ENCODE assay signal across 1 cellular context in genomic region chr18:9869713-9870430, GRCh38.
TF ChIP-seq lines count a peak whose summit lies in the region.

No MANE protein-coding gene starts in this region.

TF ChIP-seq in SK-N-SH, 30 proteins besides CTCF, POLR2A, EP300 and RAD21 (continued from another document):
- TF ChIP-seq PBX3 (IDR thresholded peaks at IDR 0.05) = peak; percentile 87
- no peak for TF ChIP-seq TAF1 (IDR thresholded peaks at IDR 0.05; ENCODE audit: borderline replicate concordance, low read depth, low read length)
- no peak for TF ChIP-seq REST (IDR thresholded peaks at IDR 0.05; ENCODE audit: low read depth, low read length)
- TF ChIP-seq IRF3 (IDR thresholded peaks at IDR 0.05; ENCODE audit: low read depth, low read length) = no peak
